9 cellular contexts compared by ENCODE assay signal in the genomic region with DNA sequence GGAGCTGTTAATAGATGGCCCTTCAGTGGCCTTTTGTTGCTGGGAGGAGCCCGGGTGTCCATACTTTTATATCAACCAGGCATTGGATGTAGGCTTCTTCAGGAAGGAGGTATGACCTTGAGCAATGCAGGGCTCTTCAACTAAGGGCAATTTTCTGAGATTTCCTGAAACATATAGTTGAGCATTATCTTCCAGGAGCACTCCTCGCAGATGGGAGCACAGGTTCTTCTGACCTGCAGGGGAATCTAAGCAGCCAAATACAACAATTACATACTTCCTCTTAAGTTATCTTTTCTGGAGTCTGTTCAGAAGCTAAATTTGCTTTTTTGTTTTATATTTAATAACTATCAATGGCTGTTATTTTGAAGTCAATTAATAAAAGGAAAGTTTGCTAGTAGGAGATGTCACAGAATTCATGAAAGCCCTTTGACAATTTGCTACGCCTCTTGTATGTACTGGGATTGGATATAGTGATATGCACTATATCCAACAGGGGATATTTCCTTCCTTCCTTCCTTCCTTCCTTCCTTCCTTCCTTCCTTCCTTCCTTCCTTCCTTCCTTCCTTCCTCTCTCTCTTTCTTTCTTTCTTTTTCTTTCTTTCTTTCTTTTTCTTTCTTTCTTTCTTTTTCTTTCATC.
"Had no signal": no experiment of that assay in that cellular context is flagged by ENCODE, and none has a peak within 500 bp of the region (broad histone marks: within the 10 kb centered on the region; RNA-seq: fewer than 3 reads in every experiment).

No MANE protein-coding gene starts in this region.

- H3K4me3 Mint-ChIP-seq: GM23338, H9, HFFc6 had no signal

- H3K9me3 ChIP-seq: HAP-1 had no signal

- H3K4me1 ChIP-seq: HAP-1 had no signal

- H3K9me3 Mint-ChIP-seq: GM23338, H9, HFFc6 had no signal

- H3K9ac ChIP-seq: GM23248 had no signal

- H3K27ac Mint-ChIP-seq: GM23338, HFFc6 had no signal

- H3K36me3 ChIP-seq: HAP-1 had no signal

- H3K27ac ChIP-seq: GM23248 had no signal

- H3K4me3 ChIP-seq: GM23248, GM23338, HAP-1 had no signal

- DNase-seq: GM23248, GOT3, H7, H9, HCEC 1CT, HFFc6 had no signal

- H3K4me1 Mint-ChIP-seq: GM23338, H9 had no signal

- ATAC-seq: GM23338, HCT116 had no signal
